Comparison of ENCODE assay signal across 16 cellular contexts in genomic region chr6:39296745-39297640, GRCh38. TPM values are rescaled to one million over a fixed set of nuclear protein-coding genes. Genes with fewer than 3 reads are reported as not detected.
DNase-seq lines count a peak whose midpoint lies in the region; ATAC-seq and TF ChIP-seq lines count a peak whose summit lies in the region.
"Had no signal": no experiment of that assay in that cellular context is flagged by ENCODE, and none has a peak within 500 bp of the region (broad histone marks: within the 10 kb centered on the region; RNA-seq: fewer than 3 reads in every experiment).

No MANE protein-coding gene starts in this region.

- H3K4me3 ChIP-seq in brain microvascular endothelial cell (ENCODE audit: low read depth, low read length) = no peak overlapping the region
- H3K4me3 ChIP-seq in right atrium auricular region = no peak overlapping the region
- H3K4me3 ChIP-seq: dorsolateral prefrontal cortex had no signal

- no peak for TF ChIP-seq CTCF in brain microvascular endothelial cell (IDR thresholded peaks at IDR 0.05; ENCODE audit: low read depth, low read length, missing control alignments)
- TF ChIP-seq CTCF in right atrium auricular region (IDR thresholded peaks at IDR 0.05) = no peak

- H3K36me3 ChIP-seq in brain microvascular endothelial cell (replicated peaks) (no peaks in the 10 kb centered on the region), right atrium auricular region (no peaks in the 10 kb centered on the region)

- no peaks in the 10 kb centered on the region for H3K9me3 ChIP-seq in right atrium auricular region

- in situ Hi-C loops in brain microvascular endothelial cell (cut with HindIII; ENCODE audit: low pct_ligation_motif_present, low sequenced_read_pairs) = no loop called here

- H3K27me3 ChIP-seq in brain microvascular endothelial cell (replicated peaks) (no peaks in the 10 kb centered on the region), right atrium auricular region (no peaks in the 10 kb centered on the region)

- DNase-seq in Daoy (ENCODE audit: low read depth) = peak; percentile 75
- peak; percentile 13 for DNase-seq in brain microvascular endothelial cell
- peak; percentile 89 for DNase-seq in right atrium auricular region (ENCODE audit: low spot score)
- peak; percentile 35 for DNase-seq in renal cortical epithelial cell (ENCODE audit: low read depth)
- no peak for DNase-seq in NCI-H1436 treated with DMSO at 0.1 percent for 48 hours (lab: John Stamatoyannopoulos, UW)
- DNase-seq in HPDE6-E6E7 (ENCODE audit: extremely low spot score) = no peak
- no peak for DNase-seq in HK-2 (ENCODE audit: unreplicated experiment)
- DNase-seq: ACHN, dorsolateral prefrontal cortex, MM.1S, NCI-H2081, NCI-H774 had no signal

- H3K27ac ChIP-seq in brain microvascular endothelial cell (no peak overlapping the region), right atrium auricular region (peak overlapping the region; percentile 12 to 40)
- H3K27ac ChIP-seq: dorsolateral prefrontal cortex had no signal

- peaks cover 0 to 25% of the 10 kb centered on the region in 2 donors for H3K4me1 ChIP-seq in right atrium auricular region

- ATAC-seq in HG03039 (IDR thresholded peaks at IDR 0.05; ENCODE audit: unreplicated experiment) = no peak

RNA-seq across cellular contexts. Expression of gene KCNK17, which starts 17.2 kb away (rescaled TPM):
- not detected in 2 replicates for total RNA-seq in Daoy (2014; rRNA removed; shearing (Covaris generic))
- total RNA-seq in right atrium auricular region = 1 to 10 TPM in 1 of 2 donors, under 1 TPM in 1; 0.98 to 1.3 TPM
- not detected in 2 replicates for total RNA-seq in renal cortical epithelial cell
- total RNA-seq: fibroblast of lung, HT1080, subcutaneous adipose tissue had no signal

RNA-seq across cellular contexts. Expression of gene KCNK16, which starts 25.5 kb away (rescaled TPM):
- not detected in 2 replicates for total RNA-seq in Daoy (2014; rRNA removed; shearing (Covaris generic))
- total RNA-seq in right atrium auricular region = not detected
- not detected in 2 replicates for total RNA-seq in renal cortical epithelial cell
- total RNA-seq: fibroblast of lung, HT1080, subcutaneous adipose tissue had no signal

Comparison
In these comparisons a context has a peak if more than half of its experiments do, and no peak if none do; other contexts are left out.
1. DNase-seq: peak in Daoy (single experiment), brain microvascular endothelial cell (single experiment), right atrium auricular region (single experiment) and renal cortical epithelial cell (single experiment); none in NCI-H1436 treated with DMSO at 0.1 percent for 48 hours (single experiment), HPDE6-E6E7 (single experiment) and HK-2 (single experiment).